In genomic region chr20:43322851-43323250, GRCh38 we compare ENCODE assay signal across 15 cellular contexts.
DNase-seq lines count a peak whose midpoint lies in the region; ATAC-seq and TF ChIP-seq lines count a peak whose summit lies in the region.
"Had no signal": no experiment of that assay in that cellular context is flagged by ENCODE, and none has a peak within 500 bp of the region (broad histone marks: within the 10 kb centered on the region; RNA-seq: fewer than 3 reads in every experiment).

No MANE protein-coding gene starts in this region.

- ATAC-seq in HG03139 (IDR thresholded peaks at IDR 0.05; ENCODE audit: unreplicated experiment): no peak
- ATAC-seq: gastroesophageal sphincter had no signal

- in situ Hi-C loops in GM13977 (cut with MboI; ENCODE audit: low pct_unique_long_range_greater_than_20kb, low sequenced_read_pairs, unreplicated experiment): no loop called here

- DNase-seq in NCI-H2029 (lab: John Stamatoyannopoulos, UW) (peak; percentile 14), NCI-H2029 treated with DMSO at 0.1 percent for 48 hours (lab: John Stamatoyannopoulos, UW) (no peak), HT-29 (ENCODE audit: low spot score) (peak; percentile 41), RPMI7951 (ENCODE audit: low read depth) (peak; percentile 26), iris pigment epithelial cell (ENCODE audit: low read depth) (peak; percentile 2), GM13977 (ENCODE audit: low spot score) (no peak), GOT3 (lab: John Stamatoyannopoulos, UW) (no peak)
- DNase-seq: activated CD4-positive, alpha-beta T cell treated with anti-CD3 and anti-CD28 coated beads for 48 hours; activated naive CD4-positive, alpha-beta T cell treated with anti-CD3 and anti-CD28 coated beads for 36 hours; KG1; left ventricle myocardium inferior; NCI-H1092 treated with DMSO at 0.1 percent for 48 hours; upper lobe of left lung had no signal

- TF ChIP-seq CTCF in GM13977 (IDR thresholded peaks at IDR 0.05; ENCODE audit: extremely low read depth, insufficient read depth, missing control alignments): no peak

Comparison
In these comparisons a context has a peak if more than half of its experiments do, and no peak if none do; other contexts are left out.
1. DNase-seq: peak in NCI-H2029 (single experiment), HT-29 (single experiment), RPMI7951 (single experiment) and iris pigment epithelial cell (single experiment); none in NCI-H2029 treated with DMSO at 0.1 percent for 48 hours (single experiment), GM13977 (single experiment) and GOT3 (single experiment).